Comparison of ENCODE assay signal across 1 cellular context in genomic region chr21:22200378-22201092, GRCh38.
TF ChIP-seq lines count a peak whose summit lies in the region.

No MANE protein-coding gene starts in this region.

TF ChIP-seq in K562, 482 proteins besides CTCF, POLR2A, EP300 and RAD21 (continued from another document and continues in another):
- TF ChIP-seq CLOCK (CRISPR knock-in tag; IDR thresholded peaks at IDR 0.05; ENCODE audit: borderline replicate concordance) (no peak), ZNF785 (CRISPR knock-in tag; IDR thresholded peaks at IDR 0.05) (no peak), XRCC4 (IDR thresholded peaks at IDR 0.05; ENCODE audit: extremely low read depth, insufficient read depth, insufficient read length) (no peak), DMBX1 (CRISPR knock-in tag; IDR thresholded peaks at IDR 0.05; ENCODE audit: borderline replicate concordance) (no peak), FIP1L1 (IDR thresholded peaks at IDR 0.05; ENCODE audit: low read depth, low read length, poor library complexity, severe bottlenecking) (no peak), KLF13 (tag; IDR thresholded peaks at IDR 0.05; ENCODE audit: borderline replicate concordance, low read depth) (no peak), BCL6 (CRISPR knock-in tag; IDR thresholded peaks at IDR 0.05) (no peak), ZNF24 (IDR thresholded peaks at IDR 0.05) (no peak), RBM14 (IDR thresholded peaks at IDR 0.05; ENCODE audit: borderline replicate concordance, insufficient read depth, low read depth, low read length) (no peak), CHAMP1 (IDR thresholded peaks at IDR 0.05) (no peak), FOXA3 (CRISPR knock-in tag; conservative IDR thresholded peaks at IDR 0.05 in 1 of 2, IDR thresholded peaks at IDR 0.05 in 1 of 2) (no peak), ARID1B (IDR thresholded peaks at IDR 0.05) (peak; percentile 64), POLR2G (IDR thresholded peaks at IDR 0.05; ENCODE audit: low read depth, low read length) (no peak), NR4A1 (CRISPR knock-in tag; IDR thresholded peaks at IDR 0.05) (no peak), NR4A1 (tag; IDR thresholded peaks at IDR 0.05) (no peak), ZBTB26 (CRISPR knock-in tag; IDR thresholded peaks at IDR 0.05) (no peak), CHD4 (IDR thresholded peaks at IDR 0.05; ENCODE audit: insufficient read depth, insufficient replicate concordance, low read depth, low read length, poor library complexity, severe bottlenecking) (no peak), POLR2AphosphoS5 (IDR thresholded peaks at IDR 0.05; ENCODE audit: control insufficient read depth, insufficient read depth, low read depth, low read length) (no peak), ZNF274 (IDR thresholded peaks at IDR 0.05; ENCODE audit: borderline replicate concordance, low read depth, low read length) (no peak), ATF1 (CRISPR knock-in tag; IDR thresholded peaks at IDR 0.05) (no peak), ATF1 (tag; IDR thresholded peaks at IDR 0.05) (no peak), REST (CRISPR knock-in tag; IDR thresholded peaks at IDR 0.05; ENCODE audit: low read depth) (no peak), NR2F6 (CRISPR knock-in tag; IDR thresholded peaks at IDR 0.05) (no peak), ZHX1 (conservative IDR thresholded peaks at IDR 0.05; ENCODE audit: low read length) (no peak), MGA (IDR thresholded peaks at IDR 0.05) (peak; percentile 53), ARID2 (IDR thresholded peaks at IDR 0.05) (no peak), ZNF740 (CRISPR knock-in tag; IDR thresholded peaks at IDR 0.05) (no peak), ZNF740 (tag; IDR thresholded peaks at IDR 0.05) (no peak), PHF20 (IDR thresholded peaks at IDR 0.05; ENCODE audit: partially characterized antibody) (no peak), RNF2 (IDR thresholded peaks at IDR 0.05) (no peak), HCFC1 (IDR thresholded peaks at IDR 0.05; ENCODE audit: low read depth, low read length) (no peak), TCF3 (CRISPR knock-in tag; IDR thresholded peaks at IDR 0.05) (peak; percentile 50; the same call in 1 of the 2 replicates), NR2C2 (CRISPR knock-in tag; IDR thresholded peaks at IDR 0.05) (no peak), NR2C2 (tag; IDR thresholded peaks at IDR 0.05) (no peak)
